Comparison of ENCODE assay signal across 6 cellular contexts in genomic region chr5:147789820-147790219, GRCh38. TPM values are rescaled to one million over a fixed set of nuclear protein-coding genes. Genes with fewer than 3 reads are reported as not detected.
"Had no signal": no experiment of that assay in that cellular context is flagged by ENCODE, and none has a peak within 500 bp of the region (broad histone marks: within the 10 kb centered on the region; RNA-seq: fewer than 3 reads in every experiment).

No MANE protein-coding gene starts in this region.

- DNase-seq: H9, HCEC 1CT, IMR-90 had no signal

- H2AFZ ChIP-seq: GM23338 had no signal

- H3K9me3 Mint-ChIP-seq: GM23338, H9 had no signal

- H3K4me1 Mint-ChIP-seq: GM23338, H9 had no signal

- H3K4me3 Mint-ChIP-seq: GM23338, H9 had no signal

- H3K4me3 ChIP-seq: GM23338, K562 had no signal

- H3K4me2 ChIP-seq: GM23338 had no signal

- H3K27ac Mint-ChIP-seq: GM23338, H9 had no signal

RNA-seq across cellular contexts. Expression of gene JAKMIP2, which starts 7.3 kb away (rescaled TPM):
- total RNA-seq: K562 had no signal
- polyA plus RNA-seq: IMR-90, K562 had no signal

RNA-seq across cellular contexts. Expression of gene SPINK1, which starts 41.7 kb away (rescaled TPM):
- total RNA-seq: GM23338, H4, IMR-90 had no signal
- polyA plus RNA-seq: IMR-90 had no signal
